ENCODE assay signal across 2 cellular contexts in genomic region chr7:122834571-122834942, GRCh38. TPM values are rescaled to one million over a fixed set of nuclear protein-coding genes. Genes with fewer than 3 reads are reported as not detected.
"Had no signal": no experiment of that assay in that cellular context is flagged by ENCODE, and none has a peak within 500 bp of the region (broad histone marks: within the 10 kb centered on the region; RNA-seq: fewer than 3 reads in every experiment).

No MANE protein-coding gene starts in this region.

RNA-seq across cellular contexts. Expression of gene CADPS2, which starts 51.7 kb away (rescaled TPM):
- total RNA-seq: activated CD4-positive, alpha-beta T cell treated with anti-CD3 and anti-CD28 coated beads, Interleukin-2, amount 10 ng/mL, durations not matched to agents 7 days and 5 days; naive thymus-derived CD4-positive, alpha-beta T cell had no signal
